In genomic region chr17:58336456-58337094, GRCh38 we compare ENCODE assay signal across 2 cellular contexts.
A peak's percentile ranks its signal among the peaks of the same experiment; 100 is the strongest.
TF ChIP-seq lines count a peak whose summit lies in the region.

No MANE protein-coding gene starts in this region.

TF ChIP-seq in IMR-90, 13 proteins besides CTCF, POLR2A, EP300 and RAD21:
- TF ChIP-seq CEBPB (IDR thresholded peaks at IDR 0.05; ENCODE audit: low read depth, low read length), result no peak
- TF ChIP-seq FOS (IDR thresholded peaks at IDR 0.05; ENCODE audit: low read depth, low read length), result no peak
- TF ChIP-seq RCOR1 (IDR thresholded peaks at IDR 0.05; ENCODE audit: insufficient replicate concordance, low read length), result no peak
- TF ChIP-seq BHLHE40 (IDR thresholded peaks at IDR 0.05; ENCODE audit: low read depth, low read length), result no peak
- TF ChIP-seq MXI1 (IDR thresholded peaks at IDR 0.05; ENCODE audit: borderline replicate concordance, low read depth, low read length), result no peak
- TF ChIP-seq, protein P1, sequence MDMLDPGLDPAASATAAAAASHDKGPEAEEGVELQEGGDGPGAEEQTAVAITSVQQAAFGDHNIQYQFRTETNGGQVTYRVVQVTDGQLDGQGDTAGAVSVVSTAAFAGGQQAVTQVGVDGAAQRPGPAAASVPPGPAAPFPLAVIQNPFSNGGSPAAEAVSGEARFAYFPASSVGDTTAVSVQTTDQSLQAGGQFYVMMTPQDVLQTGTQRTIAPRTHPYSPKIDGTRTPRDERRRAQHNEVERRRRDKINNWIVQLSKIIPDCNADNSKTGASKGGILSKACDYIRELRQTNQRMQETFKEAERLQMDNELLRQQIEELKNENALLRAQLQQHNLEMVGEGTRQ (IDR thresholded peaks at IDR 0.05; ENCODE audit: low read depth, low read length), result no peak
- TF ChIP-seq CHD1 (IDR thresholded peaks at IDR 0.05; ENCODE audit: low read depth, low read length), result no peak
- TF ChIP-seq NFE2L2 (IDR thresholded peaks at IDR 0.05; ENCODE audit: low read depth, low read length), result no peak
- TF ChIP-seq RFX5 (IDR thresholded peaks at IDR 0.05; ENCODE audit: low read depth, low read length), result no peak
- TF ChIP-seq MAZ (IDR thresholded peaks at IDR 0.05; ENCODE audit: borderline replicate concordance, low read depth, low read length), result no peak

TF ChIP-seq in K562, 482 proteins besides CTCF, POLR2A, EP300 and RAD21:
- TF ChIP-seq, protein P2, sequence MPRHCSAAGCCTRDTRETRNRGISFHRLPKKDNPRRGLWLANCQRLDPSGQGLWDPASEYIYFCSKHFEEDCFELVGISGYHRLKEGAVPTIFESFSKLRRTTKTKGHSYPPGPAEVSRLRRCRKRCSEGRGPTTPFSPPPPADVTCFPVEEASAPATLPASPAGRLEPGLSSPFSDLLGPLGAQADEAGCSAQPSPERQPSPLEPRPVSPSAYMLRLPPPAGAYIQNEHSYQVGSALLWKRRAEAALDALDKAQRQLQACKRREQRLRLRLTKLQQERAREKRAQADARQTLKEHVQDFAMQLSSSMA (CRISPR knock-in tag; IDR thresholded peaks at IDR 0.05), result no peak
- TF ChIP-seq, protein P3, sequence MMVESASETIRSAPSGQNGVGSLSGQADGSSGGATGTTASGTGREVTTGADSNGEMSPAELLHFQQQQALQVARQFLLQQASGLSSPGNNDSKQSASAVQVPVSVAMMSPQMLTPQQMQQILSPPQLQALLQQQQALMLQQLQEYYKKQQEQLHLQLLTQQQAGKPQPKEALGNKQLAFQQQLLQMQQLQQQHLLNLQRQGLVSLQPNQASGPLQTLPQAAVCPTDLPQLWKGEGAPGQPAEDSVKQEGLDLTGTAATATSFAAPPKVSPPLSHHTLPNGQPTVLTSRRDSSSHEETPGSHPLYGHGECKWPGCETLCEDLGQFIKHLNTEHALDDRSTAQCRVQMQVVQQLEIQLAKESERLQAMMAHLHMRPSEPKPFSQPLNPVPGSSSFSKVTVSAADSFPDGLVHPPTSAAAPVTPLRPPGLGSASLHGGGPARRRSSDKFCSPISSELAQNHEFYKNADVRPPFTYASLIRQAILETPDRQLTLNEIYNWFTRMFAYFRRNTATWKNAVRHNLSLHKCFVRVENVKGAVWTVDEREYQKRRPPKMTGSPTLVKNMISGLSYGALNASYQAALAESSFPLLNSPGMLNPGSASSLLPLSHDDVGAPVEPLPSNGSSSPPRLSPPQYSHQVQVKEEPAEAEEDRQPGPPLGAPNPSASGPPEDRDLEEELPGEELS (CRISPR knock-in tag; IDR thresholded peaks at IDR 0.05; ENCODE audit: borderline replicate concordance), result peak; percentile 78; the same call in 1 of the 2 replicates
- TF ChIP-seq ZNF134 (CRISPR knock-in tag; conservative IDR thresholded peaks at IDR 0.05) (no peak), POLR2AphosphoS5 (IDR thresholded peaks at IDR 0.05; ENCODE audit: control insufficient read depth, insufficient read depth, low read depth, low read length) (no peak), TGIF2 (CRISPR knock-in tag; IDR thresholded peaks at IDR 0.05) (no peak), MCM5 (IDR thresholded peaks at IDR 0.05; ENCODE audit: low read depth) (no peak), ZFP36 (IDR thresholded peaks at IDR 0.05; ENCODE audit: low read depth, low read length, partially characterized antibody) (no peak), NRF1 (conservative IDR thresholded peaks at IDR 0.05 in 1 of 2, IDR thresholded peaks at IDR 0.05 in 1 of 2) (no peak), GTF2A2 (tag; IDR thresholded peaks at IDR 0.05) (peak; percentile 2; the same call in 1 of the 2 replicates), ZC3H4 (CRISPR knock-in tag; IDR thresholded peaks at IDR 0.05; ENCODE audit: borderline replicate concordance) (no peak), ZNF224 (CRISPR knock-in tag; IDR thresholded peaks at IDR 0.05) (no peak), MCM2 (IDR thresholded peaks at IDR 0.05; ENCODE audit: low read depth) (no peak), ZNF668 (CRISPR knock-in tag; IDR thresholded peaks at IDR 0.05) (no peak), SLC30A9 (CRISPR knock-in tag; IDR thresholded peaks at IDR 0.05) (no peak), KDM5B (IDR thresholded peaks at IDR 0.05; ENCODE audit: insufficient replicate concordance, low read depth, low read length) (peak; percentile 41), ATF4 (CRISPR knock-in tag; IDR thresholded peaks at IDR 0.05) (no peak), ZNF57 (CRISPR knock-in tag; IDR thresholded peaks at IDR 0.05) (no peak), ZNF232 (CRISPR knock-in tag; IDR thresholded peaks at IDR 0.05) (0 out of 2 replicates have a peak, but pooled peaks have one; percentile 58), PCBP1 (IDR thresholded peaks at IDR 0.05; ENCODE audit: low read depth, low read length, poor library complexity, severe bottlenecking) (no peak), PRPF4 (IDR thresholded peaks at IDR 0.05; ENCODE audit: insufficient read depth, low read depth, low read length, poor library complexity, severe bottlenecking) (no peak), HOXB6 (CRISPR knock-in tag; IDR thresholded peaks at IDR 0.05; ENCODE audit: borderline replicate concordance) (no peak), FOXK1 (CRISPR knock-in tag; IDR thresholded peaks at IDR 0.05; ENCODE audit: borderline replicate concordance) (peak; percentile 92; the same call in 1 of the 2 replicates), ZNF644 (tag; IDR thresholded peaks at IDR 0.05; ENCODE audit: low read depth) (peak; percentile 48; the same call in 1 of the 2 replicates), ARID4B (CRISPR knock-in tag; IDR thresholded peaks at IDR 0.05) (0 out of 2 replicates have a peak, but pooled peaks have one; percentile 10), TARDBP (IDR thresholded peaks at IDR 0.05) (no peak), HLTF (IDR thresholded peaks at IDR 0.05) (no peak), WHSC1 (IDR thresholded peaks at IDR 0.05; ENCODE audit: low read length) (no peak), ZBTB12 (CRISPR knock-in tag; IDR thresholded peaks at IDR 0.05) (no peak), CREBBP (IDR thresholded peaks at IDR 0.05; ENCODE audit: low read depth, low read length) (no peak), TAF1 (IDR thresholded peaks at IDR 0.05; ENCODE audit: control insufficient read depth, extremely low read depth, insufficient read depth, low read length, severe bottlenecking) (peak; percentile 15), XRCC5 (IDR thresholded peaks at IDR 0.05; ENCODE audit: low read depth, low read length) (no peak), NR2C2 (CRISPR knock-in tag; IDR thresholded peaks at IDR 0.05) (no peak), NR2C2 (tag; IDR thresholded peaks at IDR 0.05) (no peak; the same call in none of the 2 replicates), ZNF639 (CRISPR knock-in tag; conservative IDR thresholded peaks at IDR 0.05 in 1 of 2, IDR thresholded peaks at IDR 0.05 in 1 of 2) (peak in 1 of 2 experiments; percentile 2; a peak in 1 of 4 replicates), IRF2 (CRISPR knock-in tag; IDR thresholded peaks at IDR 0.05) (no peak), SMARCA4 (IDR thresholded peaks at IDR 0.05) (no peak), RBFOX2 (IDR thresholded peaks at IDR 0.05; ENCODE audit: low read depth, low read length) (peak; percentile 30), POLR2B (IDR thresholded peaks at IDR 0.05; ENCODE audit: low read depth, partially characterized antibody) (no peak)
- TF ChIP-seq, protein P4, sequence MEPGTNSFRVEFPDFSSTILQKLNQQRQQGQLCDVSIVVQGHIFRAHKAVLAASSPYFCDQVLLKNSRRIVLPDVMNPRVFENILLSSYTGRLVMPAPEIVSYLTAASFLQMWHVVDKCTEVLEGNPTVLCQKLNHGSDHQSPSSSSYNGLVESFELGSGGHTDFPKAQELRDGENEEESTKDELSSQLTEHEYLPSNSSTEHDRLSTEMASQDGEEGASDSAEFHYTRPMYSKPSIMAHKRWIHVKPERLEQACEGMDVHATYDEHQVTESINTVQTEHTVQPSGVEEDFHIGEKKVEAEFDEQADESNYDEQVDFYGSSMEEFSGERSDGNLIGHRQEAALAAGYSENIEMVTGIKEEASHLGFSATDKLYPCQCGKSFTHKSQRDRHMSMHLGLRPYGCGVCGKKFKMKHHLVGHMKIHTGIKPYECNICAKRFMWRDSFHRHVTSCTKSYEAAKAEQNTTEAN (CRISPR knock-in tag; IDR thresholded peaks at IDR 0.05), result 0 out of 2 replicates have a peak, but pooled peaks have one; percentile 55
- TF ChIP-seq, protein P5, sequence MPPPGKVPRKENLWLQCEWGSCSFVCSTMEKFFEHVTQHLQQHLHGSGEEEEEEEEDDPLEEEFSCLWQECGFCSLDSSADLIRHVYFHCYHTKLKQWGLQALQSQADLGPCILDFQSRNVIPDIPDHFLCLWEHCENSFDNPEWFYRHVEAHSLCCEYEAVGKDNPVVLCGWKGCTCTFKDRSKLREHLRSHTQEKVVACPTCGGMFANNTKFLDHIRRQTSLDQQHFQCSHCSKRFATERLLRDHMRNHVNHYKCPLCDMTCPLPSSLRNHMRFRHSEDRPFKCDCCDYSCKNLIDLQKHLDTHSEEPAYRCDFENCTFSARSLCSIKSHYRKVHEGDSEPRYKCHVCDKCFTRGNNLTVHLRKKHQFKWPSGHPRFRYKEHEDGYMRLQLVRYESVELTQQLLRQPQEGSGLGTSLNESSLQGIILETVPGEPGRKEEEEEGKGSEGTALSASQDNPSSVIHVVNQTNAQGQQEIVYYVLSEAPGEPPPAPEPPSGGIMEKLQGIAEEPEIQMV (tag; conservative IDR thresholded peaks at IDR 0.05; ENCODE audit: low read depth), result no peak
